Comparison of ENCODE assay signal across 1 cellular context in the genomic region with DNA sequence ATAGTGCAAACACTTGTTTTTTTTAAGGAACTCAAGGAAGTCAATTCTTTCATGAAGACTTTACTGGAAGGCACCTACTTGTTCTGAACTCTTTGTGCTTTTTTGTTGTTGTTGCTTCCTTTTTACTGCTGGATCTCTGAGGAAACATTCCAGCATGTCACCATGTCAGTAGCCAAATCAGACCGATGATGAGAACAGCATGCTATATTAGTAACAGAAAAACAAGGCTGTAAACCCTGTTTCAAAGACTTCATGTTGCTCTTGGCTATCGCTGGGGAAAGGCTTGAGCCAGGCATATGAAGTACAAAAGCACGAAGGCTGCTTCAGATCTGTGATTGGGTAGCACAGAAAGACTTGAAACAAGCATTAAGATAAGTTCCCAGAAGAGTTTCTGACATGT.
TF ChIP-seq lines count a peak whose summit lies in the region.

No MANE protein-coding gene starts in this region.

TF ChIP-seq in H1, 55 proteins besides CTCF, POLR2A, EP300 and RAD21 (continued from another document):
- TF ChIP-seq, protein P1, sequence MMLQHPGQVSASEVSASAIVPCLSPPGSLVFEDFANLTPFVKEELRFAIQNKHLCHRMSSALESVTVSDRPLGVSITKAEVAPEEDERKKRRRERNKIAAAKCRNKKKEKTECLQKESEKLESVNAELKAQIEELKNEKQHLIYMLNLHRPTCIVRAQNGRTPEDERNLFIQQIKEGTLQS (IDR thresholded peaks at IDR 0.05; ENCODE audit: insufficient read depth, low read depth, low read length), result no peak
- TF ChIP-seq TCF12 (IDR thresholded peaks at IDR 0.05; ENCODE audit: low read depth, low read length), result no peak
TF ChIP-seq in H1: peak in this region for 0.
